ENCODE assay signal across 1 cellular context in genomic region chr7:129144095-129144833, GRCh38.
A peak's percentile ranks its signal among the peaks of the same experiment; 100 is the strongest.
TF ChIP-seq lines count a peak whose summit lies in the region.

Gene TSPAN33, plus strand, starts transcription at chr7:129144707. Its CDS starts 274 bp downstream, at chr7:129144981.

TF ChIP-seq in HepG2, 621 proteins besides CTCF, POLR2A, EP300 and RAD21 (continued from another document):
- TF ChIP-seq GPN1 (CRISPR knock-in tag; IDR thresholded peaks at IDR 0.05; ENCODE audit: borderline replicate concordance): no peak
- TF ChIP-seq SP2 (CRISPR knock-in tag; IDR thresholded peaks at IDR 0.05): peak; percentile 84
- TF ChIP-seq SNAI1 (CRISPR knock-in tag; IDR thresholded peaks at IDR 0.05; ENCODE audit: borderline replicate concordance): 0 out of 2 replicates have a peak, but pooled peaks have one; percentile 62
